16 cellular contexts compared by ENCODE assay signal in genomic region chr4:153618831-153619230, GRCh38.
DNase-seq lines count a peak whose midpoint lies in the region; ATAC-seq and TF ChIP-seq lines count a peak whose summit lies in the region.
"Had no signal": no experiment of that assay in that cellular context is flagged by ENCODE, and none has a peak within 500 bp of the region (broad histone marks: within the 10 kb centered on the region; RNA-seq: fewer than 3 reads in every experiment).

No MANE protein-coding gene starts in this region.

- H3K9ac ChIP-seq in H9 (ENCODE audit: extremely low read depth, insufficient read length, low read length), result no peak overlapping the region

- no peak overlapping the region for H2BK5ac ChIP-seq in H9 (ENCODE audit: insufficient read length, low read length)

- H3K36me3 ChIP-seq in CD4-positive, CD25-positive, alpha-beta regulatory T cell (ENCODE audit: control insufficient read depth, insufficient read depth, low read length), result peaks cover 94% of the 10 kb centered on the region

- no peak overlapping the region for H4K91ac ChIP-seq in H9 (ENCODE audit: insufficient read length, low read depth, low read length)

- no peak overlapping the region for H2BK120ac ChIP-seq in H9 (ENCODE audit: low read depth, low read length, poor library complexity, severe bottlenecking)

- POLR2A ChIA-PET in naive thymus-derived CD8-positive, alpha-beta T cell (lab: Charles Lee), result no interaction called here
- POLR2A ChIA-PET in HEK293T (lab: Yijun Ruan, JAX), result no interaction called here

- CTCF ChIA-PET in HEK293T (lab: Yijun Ruan, JAX), result interaction anchor here (1.4 kb wide), 1 partner anchor 16 kb away, joined by 4 read pairs; no protein-coding TSS in a partner anchor

- no peaks in the 10 kb centered on the region for H3K27me3 ChIP-seq in CD4-positive, CD25-positive, alpha-beta regulatory T cell (ENCODE audit: control insufficient read depth, insufficient read depth, low read length)
- no peaks in the 10 kb centered on the region for H3K27me3 ChIP-seq in H9 (ENCODE audit: insufficient read depth, low read length)
- H3K27me3 ChIP-seq: dorsolateral prefrontal cortex, gastroesophageal sphincter, neutrophil, spleen had no signal

- peaks cover 23 to 46% (median 33%) of the 10 kb centered on the region in 4 donors for H3K4me1 Mint-ChIP-seq in CD4-positive, CD25-positive, alpha-beta regulatory T cell
- H3K4me1 Mint-ChIP-seq in H9, result peaks cover 21 to 30% of the 10 kb centered on the region in 2 experiments
- peaks cover 44% of the 10 kb centered on the region for H3K4me1 Mint-ChIP-seq in activated naive CD8-positive, alpha-beta T cell treated with anti-CD3 and anti-CD28 coated beads, Interleukin-2, amount 50 U/mL, for 24 hours
- peaks cover 18 to 38% (median 30%) of the 10 kb centered on the region in 4 donors for H3K4me1 Mint-ChIP-seq in naive thymus-derived CD8-positive, alpha-beta T cell

- H3K4me3 ChIP-seq in CD4-positive, CD25-positive, alpha-beta regulatory T cell (ENCODE audit: low read depth, low read length), result no peak overlapping the region
- H3K4me3 ChIP-seq: dorsolateral prefrontal cortex, gastroesophageal sphincter, spleen had no signal

- no peaks in the 10 kb centered on the region for H3K4me1 ChIP-seq in CD4-positive, CD25-positive, alpha-beta regulatory T cell (ENCODE audit: control insufficient read depth, insufficient read depth, low read length, poor library complexity, severe bottlenecking)
- peaks cover 4% of the 10 kb centered on the region; the same call in 1 of the 2 replicates for H3K4me1 ChIP-seq in H9 (ENCODE audit: insufficient read depth, low read length)
- H3K4me1 ChIP-seq: gastroesophageal sphincter had no signal

- H4K20me1 ChIP-seq in H9 (ENCODE audit: control insufficient read depth, insufficient read depth, insufficient read length), result no peaks in the 10 kb centered on the region

- no peak overlapping the region for H3K4me3 Mint-ChIP-seq in CD4-positive, CD25-positive, alpha-beta regulatory T cell
- no peak overlapping the region for H3K4me3 Mint-ChIP-seq in H9
- H3K4me3 Mint-ChIP-seq in activated naive CD8-positive, alpha-beta T cell treated with anti-CD3 and anti-CD28 coated beads, Interleukin-2, amount 50 U/mL, for 24 hours, result no peak overlapping the region
- H3K4me3 Mint-ChIP-seq in naive thymus-derived CD8-positive, alpha-beta T cell, result peak overlapping the region in 1 of 10 donors; percentile 38
- H3K4me3 Mint-ChIP-seq: mesothelial cell of epicardium had no signal

- H3K79me2 ChIP-seq in H9 (ENCODE audit: insufficient read depth, low read length), result no peaks in the 10 kb centered on the region

- H3K36me3 Mint-ChIP-seq in CD4-positive, CD25-positive, alpha-beta regulatory T cell, result peaks cover 72% of the 10 kb centered on the region
- H3K36me3 Mint-ChIP-seq in H9 (ENCODE audit: insufficient read depth in 1 of 3, low read depth in 3 of 3), result peaks cover 39 to 61% (median 57%) of the 10 kb centered on the region in 3 experiments
- peaks cover 82% of the 10 kb centered on the region for H3K36me3 Mint-ChIP-seq in activated naive CD8-positive, alpha-beta T cell treated with anti-CD3 and anti-CD28 coated beads, Interleukin-2, amount 50 U/mL, for 24 hours (ENCODE audit: low read depth)
- peaks cover 20 to 93% (median 39%) of the 10 kb centered on the region in 3 donors for H3K36me3 Mint-ChIP-seq in naive thymus-derived CD8-positive, alpha-beta T cell

- no peaks in the 10 kb centered on the region for H3K9me3 ChIP-seq in CD4-positive, CD25-positive, alpha-beta regulatory T cell (ENCODE audit: control insufficient read depth in 2 of 2, low read length in 2 of 2)
- no peaks in the 10 kb centered on the region for H3K9me3 ChIP-seq in H9 (ENCODE audit: control insufficient read depth, low read depth, low read length)
- H3K9me3 ChIP-seq: gastroesophageal sphincter, neutrophil, spleen had no signal

- H3K9me3 Mint-ChIP-seq in CD4-positive, CD25-positive, alpha-beta regulatory T cell, result no peaks in the 10 kb centered on the region
- peaks cover 0 to 3% of the 10 kb centered on the region in 2 experiments; a peak in 2 of 5 replicates for H3K9me3 Mint-ChIP-seq in H9
- H3K9me3 Mint-ChIP-seq in activated naive CD8-positive, alpha-beta T cell treated with anti-CD3 and anti-CD28 coated beads, Interleukin-2, amount 50 U/mL, for 24 hours, result no peaks in the 10 kb centered on the region
- no peaks in the 10 kb centered on the region for H3K9me3 Mint-ChIP-seq in naive thymus-derived CD8-positive, alpha-beta T cell

- H3K56ac ChIP-seq in H9 (ENCODE audit: insufficient read length, low read depth, low read length), result no peak overlapping the region

- H2BK15ac ChIP-seq in H9 (ENCODE audit: low read depth, low read length), result no peak overlapping the region

- H2BK12ac ChIP-seq in H9 (ENCODE audit: insufficient read length, low read depth, low read length), result no peak overlapping the region

- no peak overlapping the region for H4K5ac ChIP-seq in H9 (ENCODE audit: insufficient read length, low read depth, low read length)

- no CpG with 5 or more reads among the region's 6 CpGs for WGBS in H9 (ENCODE audit: extremely low coverage, insufficient read length, low lambda C conversion rate)

- H3K27ac Mint-ChIP-seq in CD4-positive, CD25-positive, alpha-beta regulatory T cell, result peak overlapping the region in 2 of 3 donors; percentile 9 to 49
- H3K27ac Mint-ChIP-seq in H9, result peak overlapping the region; percentile 1 to 76 (median 21); a peak in 4 of 7 replicates
- H3K27ac Mint-ChIP-seq in activated naive CD8-positive, alpha-beta T cell treated with anti-CD3 and anti-CD28 coated beads, Interleukin-2, amount 50 U/mL, for 24 hours, result peak overlapping the region; percentile 9
- H3K27ac Mint-ChIP-seq in naive thymus-derived CD8-positive, alpha-beta T cell, result peak overlapping the region in 8 of 10 donors; percentile 13 to 82 (median 43)
- H3K27ac Mint-ChIP-seq: mesothelial cell of epicardium had no signal

- no peak overlapping the region for H3K18ac ChIP-seq in H9 (ENCODE audit: insufficient read length, low read depth, low read length)

- no peak overlapping the region for H4K8ac ChIP-seq in H9 (replicated peaks; ENCODE audit: insufficient read length, low read depth, low read length)

- H2AK5ac ChIP-seq in H9 (ENCODE audit: insufficient read length, low read length), result no peak overlapping the region

- no peak for DNase-seq in CD4-positive, CD25-positive, alpha-beta regulatory T cell
- DNase-seq in H9, result no peak
- DNase-seq in activated naive CD8-positive, alpha-beta T cell treated with anti-CD3 and anti-CD28 coated beads, Interleukin-2, amount 50 U/mL, for 24 hours, result no peak
- DNase-seq in naive thymus-derived CD8-positive, alpha-beta T cell, result no peak
- DNase-seq in dedifferentiated amniotic fluid mesenchymal stem cell (ENCODE audit: extremely low spot score), result no peak
- no peak for DNase-seq in HEK293T (ENCODE audit: extremely low spot score)
- DNase-seq: activated CD8-positive, alpha-beta memory T cell treated with anti-CD3 and anti-CD28 coated beads for 24 hours; dorsolateral prefrontal cortex; erythroblast; GOT3; NCI-H69; spleen had no signal

- H3T11ph ChIP-seq in H9 (ENCODE audit: low read length), result no peak overlapping the region

- H2AFZ ChIP-seq in H9 (ENCODE audit: low read length), result no peak overlapping the region

- no peak for TF ChIP-seq CTCF in H9 (conservative IDR thresholded peaks at IDR 0.05)

- no peaks in the 10 kb centered on the region for H3K79me1 ChIP-seq in H9 (ENCODE audit: insufficient read depth, low read depth, low read length, poor library complexity, severe bottlenecking)

- H3K23ac ChIP-seq in H9 (ENCODE audit: insufficient read length, low read depth, low read length), result no peak overlapping the region

- no peaks in the 10 kb centered on the region for H3K27me3 Mint-ChIP-seq in CD4-positive, CD25-positive, alpha-beta regulatory T cell
- H3K27me3 Mint-ChIP-seq in H9 (ENCODE audit: low read depth), result no peaks in the 10 kb centered on the region
- no peaks in the 10 kb centered on the region for H3K27me3 Mint-ChIP-seq in activated naive CD8-positive, alpha-beta T cell treated with anti-CD3 and anti-CD28 coated beads, Interleukin-2, amount 50 U/mL, for 24 hours
- H3K27me3 Mint-ChIP-seq in naive thymus-derived CD8-positive, alpha-beta T cell, result no peaks in the 10 kb centered on the region

- no peak overlapping the region for H3K4me2 ChIP-seq in H9 (ENCODE audit: insufficient read depth, insufficient read length, low read length)

- H3K14ac ChIP-seq in H9 (ENCODE audit: insufficient read depth, low read length), result no peak overlapping the region

- ATAC-seq in CD4-positive, CD25-positive, alpha-beta regulatory T cell (ENCODE audit: low read depth in 2 of 2), result no peak
- no peak for ATAC-seq in activated naive CD8-positive, alpha-beta T cell treated with anti-CD3 and anti-CD28 coated beads, Interleukin-2, amount 50 U/mL, for 24 hours
- no peak for ATAC-seq in naive thymus-derived CD8-positive, alpha-beta T cell
- ATAC-seq in HG03520 (IDR thresholded peaks at IDR 0.05; ENCODE audit: unreplicated experiment), result no peak
- ATAC-seq: gastroesophageal sphincter had no signal

- no peak overlapping the region for H3K4ac ChIP-seq in H9 (ENCODE audit: low read depth, low read length)

- H3K23me2 ChIP-seq in H9 (ENCODE audit: insufficient read length, low read depth, low read length, poor library complexity, severe bottlenecking), result no peaks in the 10 kb centered on the region

- H2BK20ac ChIP-seq in H9 (ENCODE audit: low read depth, low read length, poor library complexity, severe bottlenecking), result no peak overlapping the region

- no peak overlapping the region for H3K27ac ChIP-seq in CD4-positive, CD25-positive, alpha-beta regulatory T cell (ENCODE audit: insufficient read depth, low read length, poor library complexity, severe bottlenecking)
- H3K27ac ChIP-seq in H9 (ENCODE audit: insufficient read length, low read depth, low read length), result no peak overlapping the region
- H3K27ac ChIP-seq: dorsolateral prefrontal cortex, gastroesophageal sphincter, spleen had no signal

TF ChIP-seq in HEK293T, 16 proteins besides CTCF, POLR2A, EP300 and RAD21:
- TF ChIP-seq NFRKB (IDR thresholded peaks at IDR 0.05), result no peak
- no peak for TF ChIP-seq ARNT (IDR thresholded peaks at IDR 0.05)
